8 cellular contexts compared by ENCODE assay signal in genomic region chr20:17682103-17682888, GRCh38. TPM values are rescaled to one million over a fixed set of nuclear protein-coding genes. Genes with fewer than 3 reads are reported as not detected.
DNase-seq lines count a peak whose midpoint lies in the region; ATAC-seq and TF ChIP-seq lines count a peak whose summit lies in the region.

Gene RRBP1, minus strand, starts transcription at chr20:17682242. Its CDS starts 21,735 bp downstream, at chr20:17660507.

- peaks cover 34% of the 10 kb centered on the region for H4K20me1 ChIP-seq in SK-N-SH (ENCODE audit: insufficient read depth)

- peak within 1 kb of the TSS; percentile 90 for H3K4me3 Mint-ChIP-seq in activated naive CD4-positive, alpha-beta T cell treated with anti-CD3 and anti-CD28 coated beads, Interleukin-2, amount 50 U/mL, for 24 hours

- ATAC-seq in HG02588 (IDR thresholded peaks at IDR 0.05; ENCODE audit: unreplicated experiment) = peak; percentile 87

- TF ChIP-seq POLR2A in testis (IDR thresholded peaks at IDR 0.05) = peak; percentile 74

- peaks cover 19% of the 10 kb centered on the region for H3K4me1 Mint-ChIP-seq in activated naive CD4-positive, alpha-beta T cell treated with anti-CD3 and anti-CD28 coated beads, Interleukin-2, amount 50 U/mL, for 24 hours

- no peaks in the 10 kb centered on the region for H3K36me3 Mint-ChIP-seq in activated naive CD4-positive, alpha-beta T cell treated with anti-CD3 and anti-CD28 coated beads, Interleukin-2, amount 50 U/mL, for 24 hours

- H3K79me2 ChIP-seq in SK-N-SH (ENCODE audit: insufficient read depth) = peaks cover 37% of the 10 kb centered on the region

- H3K36me3 ChIP-seq in SK-N-SH (replicated peaks in 1 of 2; ENCODE audit: control insufficient read depth in 1 of 2, insufficient read depth in 2 of 2, low read length in 1 of 2) (peaks cover 6 to 21% of the 10 kb centered on the region in 2 experiments), testis (ENCODE audit: low read depth, missing control alignments) (no peaks in the 10 kb centered on the region)

- TF ChIP-seq EP300 in SK-N-SH (IDR thresholded peaks at IDR 0.05; ENCODE audit: borderline replicate concordance in 1 of 2, low read depth in 1 of 2, low read length in 1 of 2) = no peak

- peaks cover 17% of the 10 kb centered on the region for H3K27me3 Mint-ChIP-seq in activated naive CD4-positive, alpha-beta T cell treated with anti-CD3 and anti-CD28 coated beads, Interleukin-2, amount 50 U/mL, for 24 hours

- H3K4me3 ChIP-seq in SK-N-SH (ENCODE audit: low read depth in 2 of 2, low read length in 1 of 2) (peak within 1 kb of the TSS; percentile 79 to 87), testis (peak within 1 kb of the TSS; percentile 68 to 87)

- H3K9me3 ChIP-seq in SK-N-SH = no peaks in the 10 kb centered on the region
- H3K9me3 ChIP-seq in testis = no peaks in the 10 kb centered on the region

- H3K4me2 ChIP-seq in SK-N-SH = peak within 1 kb of the TSS; percentile 79

- TF ChIP-seq RAD21 in SK-N-SH (IDR thresholded peaks at IDR 0.05; ENCODE audit: low read length) = no peak

- H3K27ac Mint-ChIP-seq in activated naive CD4-positive, alpha-beta T cell treated with anti-CD3 and anti-CD28 coated beads, Interleukin-2, amount 50 U/mL, for 24 hours = peak within 1 kb of the TSS; percentile 51

- no peaks in the 10 kb centered on the region for H3F3A ChIP-seq in SK-N-SH (replicated peaks; ENCODE audit: insufficient read depth)

- peak within 1 kb of the TSS; percentile 74; the same call in 1 of the 2 replicates for H3K9ac ChIP-seq in SK-N-SH

- intact Hi-C loops in testis (cut with DNase I; ENCODE audit: low total_unique reads) = loop anchor here (5.0 kb wide), 1 partner anchor 215 kb away; no protein-coding TSS in a partner anchor

- no peaks in the 10 kb centered on the region for H3K9me2 ChIP-seq in SK-N-SH

- no peaks in the 10 kb centered on the region for H3K9me3 Mint-ChIP-seq in activated naive CD4-positive, alpha-beta T cell treated with anti-CD3 and anti-CD28 coated beads, Interleukin-2, amount 50 U/mL, for 24 hours

- H3K4me1 ChIP-seq in SK-N-SH (ENCODE audit: control insufficient read depth in 1 of 2, insufficient read depth in 2 of 2, low read depth in 1 of 2, low read length in 1 of 2) = peaks cover 8 to 11% of the 10 kb centered on the region in 2 experiments; a peak in 2 of 4 replicates
- peaks cover 16% of the 10 kb centered on the region for H3K4me1 ChIP-seq in testis

- CTCF ChIA-PET in SK-N-SH (lab: Yijun Ruan, JAX) = interaction anchor here (0.7 to 6.4 kb wide), 39 partner anchors 9 to 591 kb away, joined by 3 to 75 read pairs (median 4); partner anchors contain the start of gene BANF2

- peak within 1 kb of the TSS; percentile 89; the same call in 1 of the 2 replicates for H2AFZ ChIP-seq in SK-N-SH (ENCODE audit: low read depth)

- WGBS in SK-N-SH (ENCODE audit: low lambda C conversion rate) = under 1% methylated on average over 41 of the region's 79 CpGs
- 1 to 3% methylated on average over 9 to 72 of the region's 79 CpGs for WGBS in testis, 2 donors

- POLR2A ChIA-PET in SK-N-SH (lab: Yijun Ruan, JAX) = interaction anchor here (0.6 to 1.2 kb wide), 5 partner anchors 103 to 275 kb away, joined by 3 to 6 read pairs (median 3); no protein-coding TSS in a partner anchor

- TF ChIP-seq CTCF in GM10266 (IDR thresholded peaks at IDR 0.05; ENCODE audit: control insufficient read depth, insufficient read depth, low read depth, missing control alignments) (peak; percentile 76), SK-N-SH (IDR thresholded peaks at IDR 0.05) (peak; percentile 86), testis (IDR thresholded peaks at IDR 0.05) (peak; percentile 60 to 77 (median 70))

- H3K27me3 ChIP-seq in SK-N-SH (ENCODE audit: insufficient read depth) (peaks cover 32% of the 10 kb centered on the region), testis (no peaks in the 10 kb centered on the region)

- H3K27ac ChIP-seq in SK-N-SH (ENCODE audit: low read depth in 2 of 2, low read length in 1 of 2) = peak within 1 kb of the TSS; percentile 62 to 68; a peak in 3 of 4 replicates
- H3K27ac ChIP-seq in testis = peak within 1 kb of the TSS; percentile 76 to 89

- DNase-seq in GM10266 (ENCODE audit: extremely low spot score) (peak; percentile 99), NCI-H1048 (lab: John Stamatoyannopoulos, UW) (peak; percentile 85), SK-N-SH (peak; percentile 98), globus pallidus (ENCODE audit: low spot score) (peak; percentile 98), occipital lobe (lab: John Stamatoyannopoulos, UW) (peak; percentile 99), testis (peak; percentile 99)

TF ChIP-seq in SK-N-SH, 30 proteins besides CTCF, POLR2A, EP300 and RAD21 (continues in another document):
- no peak for TF ChIP-seq REST (IDR thresholded peaks at IDR 0.05; ENCODE audit: low read depth, low read length)
- no peak for TF ChIP-seq ELF1 (IDR thresholded peaks at IDR 0.05)
- peak; percentile 54; the same call in 1 of the 2 replicates for TF ChIP-seq MXI1 (IDR thresholded peaks at IDR 0.05; ENCODE audit: low read depth, low read length)
- no peak for TF ChIP-seq USF1 (IDR thresholded peaks at IDR 0.05; ENCODE audit: borderline replicate concordance, low read depth)
- TF ChIP-seq GATA2 (CRISPR knock-in tag; IDR thresholded peaks at IDR 0.05) = 0 out of 2 replicates have a peak, but pooled peaks have one; percentile 42
- TF ChIP-seq TEAD4 (IDR thresholded peaks at IDR 0.05; ENCODE audit: borderline replicate concordance, insufficient read depth) = no peak
- TF ChIP-seq PBX3 (IDR thresholded peaks at IDR 0.05) = peak; percentile 100
- no peak for TF ChIP-seq USF2 (IDR thresholded peaks at IDR 0.05; ENCODE audit: borderline replicate concordance, low read depth, low read length)
- no peak for TF ChIP-seq RCOR1 (IDR thresholded peaks at IDR 0.05; ENCODE audit: low read length)
- peak; percentile 90 for TF ChIP-seq CHD2 (IDR thresholded peaks at IDR 0.05; ENCODE audit: low read length, partially characterized antibody)
- no peak for TF ChIP-seq RXRA (IDR thresholded peaks at IDR 0.05; ENCODE audit: borderline replicate concordance, low read depth)

RNA-seq across cellular contexts. Expression of gene RRBP1, which starts in this region (rescaled TPM):
- 31.0 and 50.2 TPM in 2 replicates for polyA plus RNA-seq in SK-N-SH (2012; rRNA removed)
- polyA plus RNA-seq in SK-N-SH (2012; cell fraction: cytosol; rRNA removed) = 28.4 and 38.4 TPM in 2 replicates
- 71.4 and 77.4 TPM in 2 replicates for polyA plus RNA-seq in SK-N-SH (2012; cell fraction: nucleus; rRNA removed)
- 5.6 TPM for total RNA-seq in occipital lobe
- 100 to 1,000 TPM; 144 to 146 TPM for total RNA-seq in testis
- polyA plus RNA-seq in testis (ENCODE audit: insufficient read depth, low read depth, low replicate concordance) = 93.8 TPM

Comparison
In these comparisons a context has a peak if more than half of its experiments do, and no peak if none do; other contexts are left out.
1. Peak in every context shown above with its lines: DNase-seq, ATAC-seq, H3K4me3 ChIP-seq and H3K27ac ChIP-seq.
2. RNA of gene RRBP1 (total RNA-seq): 144 to 146 TPM in testis; 5.6 TPM in occipital lobe (single experiment); every median in the first group is over 10 times any median in the second.